ENCODE assay signal across 8 cellular contexts in the genomic region with DNA sequence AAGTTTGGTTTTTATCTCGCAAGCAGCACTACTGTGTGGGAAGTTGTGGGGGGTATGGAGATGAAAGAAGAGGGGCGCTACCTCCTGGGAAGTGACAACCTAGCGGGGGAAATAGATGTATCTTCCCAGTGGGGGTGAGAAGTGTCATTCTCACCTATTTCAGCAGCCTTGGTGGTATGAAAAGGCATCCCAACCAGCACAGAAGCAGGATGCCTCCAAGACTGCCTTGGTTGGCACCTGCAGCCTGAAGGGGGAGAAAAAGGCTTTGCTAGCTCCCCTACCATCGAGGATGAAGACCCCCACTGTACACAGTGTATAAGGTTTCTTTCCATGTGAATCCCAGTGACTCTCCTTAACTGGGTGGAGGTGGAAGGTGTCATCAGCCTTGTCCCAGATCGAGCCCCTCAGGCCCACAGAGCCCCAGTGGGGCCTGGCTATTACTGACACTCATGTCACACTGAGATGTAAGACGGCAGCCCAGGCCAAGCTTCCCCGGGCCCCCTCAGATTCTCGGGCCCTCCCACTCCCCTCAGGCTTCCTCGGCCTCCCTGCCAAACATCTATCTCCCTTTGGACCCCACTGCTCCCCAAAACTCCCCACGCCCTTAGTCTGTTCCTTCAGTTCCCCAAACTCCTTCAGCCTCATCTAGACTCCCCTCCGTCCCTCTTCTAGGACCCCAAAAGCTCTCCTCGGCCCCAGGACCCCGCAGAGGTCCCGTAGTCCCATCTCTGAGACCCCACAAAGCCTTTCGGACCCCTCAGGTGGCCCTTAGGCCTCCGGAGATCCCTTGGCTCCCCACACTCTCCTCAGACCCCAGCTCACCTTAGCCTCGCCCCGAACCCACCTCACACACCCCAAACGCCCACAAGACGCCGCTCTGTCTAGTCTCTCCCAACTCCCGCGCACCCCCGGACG. TPM values are rescaled to one million over a fixed set of nuclear protein-coding genes. Genes with fewer than 3 reads are reported as not detected.
DNase-seq lines count a peak whose midpoint lies in the region; ATAC-seq and TF ChIP-seq lines count a peak whose summit lies in the region.

No MANE protein-coding gene starts in this region.

- in situ Hi-C loops in GM13977 (cut with MboI; ENCODE audit: low pct_unique_long_range_greater_than_20kb, low sequenced_read_pairs, unreplicated experiment), result no loop called here

- no peak for ATAC-seq in HG02571 (IDR thresholded peaks at IDR 0.05; ENCODE audit: unreplicated experiment)

- peak overlapping the region; percentile 90 for H4K8ac ChIP-seq in mesendoderm (ENCODE audit: low read depth, low read length)

- peak overlapping the region; percentile 93 for H3K4ac ChIP-seq in mesendoderm (ENCODE audit: low read depth, low read length)

- peak overlapping the region; percentile 29 for H2BK15ac ChIP-seq in mesendoderm (replicated peaks; ENCODE audit: low read depth)

- peak overlapping the region; percentile 96 for H3K18ac ChIP-seq in mesendoderm (ENCODE audit: low read length)

- DNase-seq in GM13977 (ENCODE audit: low spot score), result peak; percentile 21
- DNase-seq in cerebellar cortex (ENCODE audit: low spot score), result peak; percentile 30
- peak; percentile 87 for DNase-seq in mesendoderm
- DNase-seq in SIG-M5 treated with dmso at 0.1 percent for 504 hours (lab: John Stamatoyannopoulos, UW; ENCODE audit: unreplicated experiment), result no peak
- no peak for DNase-seq in inferior parietal cortex (ENCODE audit: extremely low spot score)

- peak overlapping the region; percentile 79 for H3K4me3 ChIP-seq in OCI-LY3 (ENCODE audit: low read length)
- H3K4me3 ChIP-seq in mesendoderm (ENCODE audit: low read length), result peak overlapping the region; percentile 35
- peak overlapping the region; percentile 88 for H3K4me3 ChIP-seq in urinary bladder (ENCODE audit: low read depth, low read length)

- H2AFZ ChIP-seq in OCI-LY3 (ENCODE audit: low read depth, low read length), result peak overlapping the region; percentile 48; the same call in 1 of the 2 replicates

- H3K27ac ChIP-seq in OCI-LY3 (ENCODE audit: low read length), result peak overlapping the region; percentile 37
- peak overlapping the region; percentile 74 for H3K27ac ChIP-seq in mesendoderm (ENCODE audit: low read depth, low read length)
- H3K27ac ChIP-seq in urinary bladder (ENCODE audit: low read depth), result peak overlapping the region; percentile 79

- H3K79me2 ChIP-seq in OCI-LY3 (ENCODE audit: low read length) (peaks cover 12% of the 10 kb centered on the region; the same call in 1 of the 2 replicates), mesendoderm (ENCODE audit: control insufficient read depth, insufficient read depth, low read length) (peaks cover 14% of the 10 kb centered on the region)

- H3K9ac ChIP-seq in OCI-LY3 (ENCODE audit: low read length), result peak overlapping the region; percentile 92
- peak overlapping the region; percentile 67 for H3K9ac ChIP-seq in mesendoderm (ENCODE audit: low read length)

- no peak overlapping the region for H2AK5ac ChIP-seq in mesendoderm (ENCODE audit: low read length)

- peaks cover 31% of the 10 kb centered on the region for H3K4me1 ChIP-seq in OCI-LY3 (ENCODE audit: low read length)
- peaks cover 5% of the 10 kb centered on the region for H3K4me1 ChIP-seq in mesendoderm (ENCODE audit: control insufficient read depth, low read depth, low read length)
- peaks cover 4% of the 10 kb centered on the region for H3K4me1 ChIP-seq in urinary bladder (ENCODE audit: insufficient read depth)

- peak overlapping the region; percentile 33 for H3K23ac ChIP-seq in mesendoderm (ENCODE audit: low read length)

- H3K79me1 ChIP-seq in mesendoderm (ENCODE audit: low read length), result no peaks in the 10 kb centered on the region

- H4K5ac ChIP-seq in mesendoderm (ENCODE audit: low read length), result no peak overlapping the region

- H3K4me2 ChIP-seq in OCI-LY3 (ENCODE audit: low read length), result peak overlapping the region; percentile 81
- peak overlapping the region; percentile 18 for H3K4me2 ChIP-seq in mesendoderm (ENCODE audit: low read length)

- H3K9me3 ChIP-seq in OCI-LY3 (ENCODE audit: insufficient read depth, low read length), result no peaks in the 10 kb centered on the region

- peak overlapping the region; percentile 93 for H2BK120ac ChIP-seq in mesendoderm (ENCODE audit: low read depth, low read length)

- H3K27me3 ChIP-seq in OCI-LY3 (ENCODE audit: low read depth, low read length) (no peaks in the 10 kb centered on the region), mesendoderm (ENCODE audit: insufficient read depth, low read length, poor library complexity) (no peaks in the 10 kb centered on the region)

- no peak overlapping the region for H2BK5ac ChIP-seq in mesendoderm (ENCODE audit: low read length)

- no peak for TF ChIP-seq CTCF in GM13977 (IDR thresholded peaks at IDR 0.05; ENCODE audit: extremely low read depth, insufficient read depth, missing control alignments)
- TF ChIP-seq CTCF in OCI-LY3 (IDR thresholded peaks at IDR 0.05; ENCODE audit: low read depth, low read length), result no peak

- no peaks in the 10 kb centered on the region for H4K20me1 ChIP-seq in OCI-LY3 (ENCODE audit: insufficient read depth, low read length)

- WGBS in mesendoderm (ENCODE audit: extremely low coverage, insufficient coverage, low lambda C conversion rate), result no CpG with 5 or more reads among the region's 25 CpGs
- WGBS in urinary bladder, result 11% methylated on average over 25 of the region's 25 CpGs

- H3K36me3 ChIP-seq in OCI-LY3 (replicated peaks; ENCODE audit: low read depth, low read length) (no peaks in the 10 kb centered on the region), mesendoderm (ENCODE audit: control insufficient read depth, insufficient read depth, low read length) (no peaks in the 10 kb centered on the region), urinary bladder (ENCODE audit: insufficient read depth) (no peaks in the 10 kb centered on the region)

- H3K56ac ChIP-seq in mesendoderm (ENCODE audit: low read length), result peak overlapping the region; percentile 90

RNA-seq across cellular contexts. Expression of gene COMMD7, which starts 0.7 kb away (rescaled TPM):
- 70.1 TPM for polyA plus RNA-seq in mesendoderm (2013, experiment 1 of 2)
- polyA plus RNA-seq in mesendoderm (2013, experiment 2 of 2), result 71.1 TPM
- 11.9 TPM for total RNA-seq in urinary bladder
- polyA plus RNA-seq in urinary bladder, result 49.6 TPM

RNA-seq across cellular contexts. Expression of gene DNMT3B, which starts 19.6 kb away (rescaled TPM):
- 290 TPM for polyA plus RNA-seq in mesendoderm (2013, experiment 1 of 2)
- 289 TPM for polyA plus RNA-seq in mesendoderm (2013, experiment 2 of 2)
- 2.4 TPM for total RNA-seq in urinary bladder
- polyA plus RNA-seq in urinary bladder, result 1.0 TPM

Comparison
In these comparisons a context has a peak if more than half of its experiments do, and no peak if none do; other contexts are left out.
1. DNase-seq: peak in GM13977 (single experiment), cerebellar cortex (single experiment) and mesendoderm (single experiment); none in SIG-M5 treated with dmso at 0.1 percent for 504 hours (single experiment) and inferior parietal cortex (single experiment).
2. H3K4me3 ChIP-seq: peak in every context shown above with its lines; median percentile 88 in urinary bladder; 79 in OCI-LY3; 35 in mesendoderm.
3. Peak in every context shown above with its lines, with median percentiles within 50 percentile points of each other: H3K27ac ChIP-seq.